ENCODE assay signal across 8 cellular contexts in the genomic region with DNA sequence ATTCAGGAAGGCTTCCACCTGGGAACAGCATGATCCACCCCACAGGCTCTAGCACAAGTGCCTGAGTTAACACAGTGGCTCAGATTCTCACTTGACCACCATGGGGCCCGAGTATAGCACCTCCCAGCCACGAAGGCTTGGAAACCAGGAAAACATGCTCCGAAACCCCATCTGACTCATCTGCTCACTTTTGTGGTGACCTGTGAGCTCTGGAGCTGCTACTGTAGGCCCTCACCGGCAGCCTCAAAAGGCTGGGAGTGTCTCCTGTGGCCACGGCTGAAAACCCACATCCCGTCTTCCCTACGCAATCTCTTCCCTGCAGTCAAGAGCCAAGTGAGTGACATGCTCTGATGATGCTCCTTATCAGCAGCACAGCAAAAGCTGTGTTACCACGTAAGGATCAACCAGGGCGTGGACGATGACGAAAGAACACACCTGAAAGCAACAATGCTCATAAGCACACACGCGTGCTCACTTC.
DNase-seq lines count a peak whose midpoint lies in the region; ATAC-seq, FAIRE-seq and TF ChIP-seq lines count a peak whose summit lies in the region.

No MANE protein-coding gene starts in this region.

- CTCF ChIA-PET in activated B cell treated with CpG ODN at 0.5 μM for 24 hours (lab: Charles Lee) = no interaction called here

- H3K4me1 Mint-ChIP-seq in activated B cell treated with CpG ODN at 0.5 μM for 24 hours = peaks cover 13% of the 10 kb centered on the region

- no peak overlapping the region for H3K4me3 ChIP-seq in bronchial epithelial cell (ENCODE audit: low read depth, low read length)

- H3K36me3 ChIP-seq in bronchial epithelial cell (ENCODE audit: control insufficient read depth, insufficient read depth, low read length) = no peaks in the 10 kb centered on the region

- H3K36me3 Mint-ChIP-seq in activated B cell treated with CpG ODN at 0.5 μM for 24 hours (ENCODE audit: low read depth) = no peaks in the 10 kb centered on the region

- DNase-seq in activated B cell treated with CpG ODN at 0.5 μM for 24 hours (no peak), bronchial epithelial cell (ENCODE audit: low read depth) (peak; percentile 89), frontal cortex (ENCODE audit: low spot score in 2 of 2) (no peak), NCI-H345 treated with DMSO at 0.1 percent for 48 hours (lab: John Stamatoyannopoulos, UW; ENCODE audit: unreplicated experiment) (no peak), UCSD-AML1 (lab: John Stamatoyannopoulos, UW; ENCODE audit: unreplicated experiment) (no peak)
- peak; percentile 90 for DNase-seq in stimulated activated CD4-positive, alpha-beta T cell treated with anti-CD3 and anti-CD28 coated beads, Interleukin-1b, Interleukin-23, amount 100 ng/mL, for 48 hours

- no peak for TF ChIP-seq CTCF in activated B cell treated with CpG ODN at 0.5 μM for 24 hours (IDR thresholded peaks at IDR 0.05)
- TF ChIP-seq CTCF in bronchial epithelial cell (IDR thresholded peaks at IDR 0.05; ENCODE audit: insufficient read depth, low read length, severe bottlenecking) = no peak

- H3K27ac Mint-ChIP-seq in activated B cell treated with CpG ODN at 0.5 μM for 24 hours = peak overlapping the region; percentile 26

- no peaks in the 10 kb centered on the region for H3K9me3 Mint-ChIP-seq in activated B cell treated with CpG ODN at 0.5 μM for 24 hours

- intact Hi-C loops in activated B cell treated with CpG ODN at 0.5 μM for 24 hours (cut with micrococcal nuclease) = no loop called here

- POLR2A ChIA-PET in activated B cell treated with CpG ODN at 0.5 μM for 24 hours (lab: Charles Lee) = no interaction called here

- ATAC-seq in HG02981 (IDR thresholded peaks at IDR 0.05; ENCODE audit: unreplicated experiment) (peak; percentile 14), activated B cell treated with CpG ODN at 0.5 μM for 24 hours (ENCODE audit: low read depth) (no peak), GM21786 (IDR thresholded peaks at IDR 0.05; ENCODE audit: unreplicated experiment) (no peak)

- H3K4me3 Mint-ChIP-seq in activated B cell treated with CpG ODN at 0.5 μM for 24 hours = no peak overlapping the region

- H3K27me3 ChIP-seq in bronchial epithelial cell (ENCODE audit: control insufficient read depth, insufficient read depth, low read length) = no peaks in the 10 kb centered on the region

- H3K27me3 Mint-ChIP-seq in activated B cell treated with CpG ODN at 0.5 μM for 24 hours = no peaks in the 10 kb centered on the region

- FAIRE-seq in bronchial epithelial cell (lab: Jason Lieb, UNC) (no peak), frontal cortex (lab: Jason Lieb, UNC) (no peak)

Comparison
In these comparisons a context has a peak if more than half of its experiments do, and no peak if none do; other contexts are left out.
1. DNase-seq: peak in bronchial epithelial cell (single experiment) and stimulated activated CD4-positive, alpha-beta T cell treated with anti-CD3 and anti-CD28 coated beads, Interleukin-1b, Interleukin-23, amount 100 ng/mL, for 48 hours (single experiment); none in activated B cell treated with CpG ODN at 0.5 μM for 24 hours (single experiment), frontal cortex (0 of 2), NCI-H345 treated with DMSO at 0.1 percent for 48 hours (single experiment) and UCSD-AML1 (single experiment).